20 cellular contexts compared by ENCODE assay signal in the genomic region with DNA sequence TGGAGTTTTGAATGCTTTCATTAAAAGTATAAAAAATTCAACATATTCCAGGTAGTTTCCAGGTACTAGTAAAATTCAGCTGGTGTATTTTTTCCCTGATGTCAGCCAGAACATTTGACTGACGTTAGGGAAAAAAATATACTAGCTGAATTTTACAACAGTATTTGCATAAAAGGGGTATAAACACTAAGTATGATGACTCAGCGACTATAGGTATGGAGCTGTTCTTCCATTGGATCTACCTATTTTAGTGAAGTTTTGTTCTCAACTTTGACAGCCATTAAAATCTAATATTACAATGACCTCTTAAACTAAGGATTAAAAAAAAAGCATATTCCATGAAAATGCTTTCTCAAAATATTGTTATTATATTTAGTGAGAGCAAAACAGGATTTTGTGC.
A peak's percentile ranks its signal among the peaks of the same experiment; 100 is the strongest.
DNase-seq lines count a peak whose midpoint lies in the region; ATAC-seq, FAIRE-seq and TF ChIP-seq lines count a peak whose summit lies in the region.
"Had no signal": no experiment of that assay in that cellular context is flagged by ENCODE, and none has a peak within 500 bp of the region (broad histone marks: within the 10 kb centered on the region; RNA-seq: fewer than 3 reads in every experiment).

No MANE protein-coding gene starts in this region.

- no peak overlapping the region for H4K8ac ChIP-seq in H1 (ENCODE audit: extremely low read depth, insufficient read depth, low read length)

- H4K91ac ChIP-seq in H1 (replicated peaks; ENCODE audit: insufficient read length, low read length): no peak overlapping the region

- H3K79me1 ChIP-seq in H1 (ENCODE audit: low read depth, low read length): no peaks in the 10 kb centered on the region

- H4K20me1 ChIP-seq in HepG2 (ENCODE audit: insufficient read depth, low read length) (no peaks in the 10 kb centered on the region), H1 (replicated peaks in 1 of 2; ENCODE audit: control insufficient read depth in 1 of 2, insufficient read depth in 2 of 2, low read length in 2 of 2) (no peaks in the 10 kb centered on the region)
- H4K20me1 ChIP-seq: BLaER1 had no signal

- no peak overlapping the region for H3K9ac ChIP-seq in HepG2 (ENCODE audit: insufficient read depth, low read depth, low read length)
- no peak overlapping the region for H3K9ac ChIP-seq in H1 (replicated peaks in 1 of 4; ENCODE audit: extremely low read depth in 1 of 4, low read depth in 3 of 4, low read length in 3 of 4)
- H3K9ac ChIP-seq: BLaER1 had no signal

- H3K4me1 ChIP-seq in HepG2 (ENCODE audit: insufficient read depth, low read length): no peaks in the 10 kb centered on the region
- no peaks in the 10 kb centered on the region for H3K4me1 ChIP-seq in right lobe of liver
- H3K4me1 ChIP-seq in H1 (replicated peaks in 1 of 4; ENCODE audit: control insufficient read depth in 3 of 4, insufficient read depth in 4 of 4, low read length in 3 of 4): no peaks in the 10 kb centered on the region
- H3K4me1 ChIP-seq: BE2C, BLaER1 had no signal

- H3K23ac ChIP-seq in H1 (ENCODE audit: insufficient read length): no peak overlapping the region

- no peaks in the 10 kb centered on the region for H3K23me2 ChIP-seq in H1 (ENCODE audit: low read depth, low read length)

- H2BK20ac ChIP-seq in H1 (ENCODE audit: low read length): no peak overlapping the region

- BruUV-seq in HepG2 (replicated peaks; lab: Mats Ljungman, UMichigan): no TSS peak

- POLR2A ChIA-PET in HepG2 (lab: Yijun Ruan, JAX): no interaction called here
- POLR2A ChIA-PET in H1 (lab: Charles Lee; ENCODE audit: partially characterized antibody): no interaction called here

- H3K4me2 ChIP-seq in HepG2 (ENCODE audit: low read depth, low read length) (no peak overlapping the region), H1 (ENCODE audit: insufficient read depth in 1 of 2, low read depth in 2 of 2, low read length in 2 of 2) (no peak overlapping the region)
- H3K4me2 ChIP-seq: BLaER1 had no signal

- intact Hi-C loops in HepG2 (cut with micrococcal nuclease; ENCODE audit: unreplicated experiment) (no loop called here), right lobe of liver (cut with DNase I) (no loop called here)

- in situ Hi-C loops in HepG2 (cut with HindIII; ENCODE audit: extremely low pct_ligation_motif_present, low pct_unique_long_range_greater_than_20kb): no loop called here

- no peak for DNase-seq in HepG2 (ENCODE audit: low spot score)
- DNase-seq in right lobe of liver: no peak
- DNase-seq in NCI-H526 treated with DMSO at 0.1 percent for 48 hours (lab: John Stamatoyannopoulos, UW): peak; percentile 14
- DNase-seq in H1 (ENCODE audit: low read depth in 1 of 2, low spot score in 2 of 2): no peak
- no peak for DNase-seq in DMS 273 treated with DMSO at 0.1 percent for 48 hours (lab: John Stamatoyannopoulos, UW)
- DNase-seq in NCI-H1105 (lab: John Stamatoyannopoulos, UW): no peak
- DNase-seq: ACHN; BE2C; C1 segment of cervical spinal cord; CD4-positive, alpha-beta memory T cell; CD4-positive, CD25-positive, alpha-beta regulatory T cell; CD8-positive, alpha-beta memory T cell; COR-L47; DMS79 treated with DMSO at 0.1 percent for 48 hours; GF-D8 had no signal

- H3K4ac ChIP-seq in H1 (replicated peaks; ENCODE audit: insufficient read length, low read depth, low read length): no peak overlapping the region

- TF ChIP-seq RAD21 in HepG2 (CRISPR knock-in tag; IDR thresholded peaks at IDR 0.05) (no peak), H1 (IDR thresholded peaks at IDR 0.05 in 1 of 2, conservative IDR thresholded peaks at IDR 0.05 in 1 of 2; ENCODE audit: low read depth in 2 of 2, low read length in 2 of 2) (no peak)

- no peak overlapping the region for H2BK12ac ChIP-seq in H1 (ENCODE audit: low read depth, low read length)

- WGBS in HepG2 (ENCODE audit: low lambda C conversion rate): 3% methylated on average over 2 of the region's 2 CpGs
- 62% methylated on average over 2 of the region's 2 CpGs for WGBS in right lobe of liver (ENCODE audit: insufficient coverage, low coverage, low lambda C conversion rate, missing lambda C conversion rate)
- WGBS in H1 (ENCODE audit: extremely low coverage in 1 of 2, insufficient coverage in 1 of 2, insufficient read length in 1 of 2, insufficient replicate concordance in 2 of 2, low coverage in 1 of 2, low lambda C conversion rate in 2 of 2, missing lambda C conversion rate in 1 of 2), 2 experiments: 92% methylated on average over 2 of the region's 2 CpGs; no CpG with 5 or more reads in 1 of the 2 experiments

- H3K9me3 ChIP-seq in HepG2 (ENCODE audit: low read length): no peaks in the 10 kb centered on the region
- no peaks in the 10 kb centered on the region for H3K9me3 ChIP-seq in right lobe of liver
- no peaks in the 10 kb centered on the region for H3K9me3 ChIP-seq in H1 (ENCODE audit: insufficient read depth in 2 of 2, low read depth in 1 of 2, low read length in 1 of 2)
- H3K9me3 ChIP-seq: BE2C, BLaER1 had no signal

- H3K36me3 ChIP-seq in HepG2 (replicated peaks in 1 of 2; ENCODE audit: control insufficient read depth in 1 of 2, insufficient read depth in 2 of 2, low read length in 2 of 2) (no peaks in the 10 kb centered on the region), right lobe of liver (no peaks in the 10 kb centered on the region), H1 (ENCODE audit: control insufficient read depth in 2 of 4, insufficient read depth in 4 of 4, low read length in 3 of 4) (no peaks in the 10 kb centered on the region)
- H3K36me3 ChIP-seq: BE2C, BLaER1 had no signal

- H3K79me2 ChIP-seq in HepG2 (ENCODE audit: insufficient read depth, low read length): no peaks in the 10 kb centered on the region
- H3K79me2 ChIP-seq in H1 (ENCODE audit: control insufficient read depth in 1 of 2, insufficient read depth in 2 of 2, low read length in 2 of 2): no peaks in the 10 kb centered on the region

- no peak overlapping the region for H3K18ac ChIP-seq in H1 (ENCODE audit: extremely low read depth, low read length)

- no peaks in the 10 kb centered on the region for H3K27me3 ChIP-seq in HepG2 (ENCODE audit: control insufficient read depth in 1 of 2, insufficient read depth in 2 of 2, low read length in 2 of 2)
- H3K27me3 ChIP-seq in right lobe of liver: no peaks in the 10 kb centered on the region
- no peaks in the 10 kb centered on the region for H3K27me3 ChIP-seq in H1 (replicated peaks in 1 of 4; ENCODE audit: control insufficient read depth in 3 of 4, extremely low read depth in 1 of 4, insufficient read depth in 3 of 4, low read length in 3 of 4)
- H3K27me3 ChIP-seq: BE2C, BLaER1 had no signal

- CTCF ChIA-PET in HepG2 (lab: Yijun Ruan, JAX; ENCODE audit: low intra/inter-chr PET ratio, low total read pairs): no interaction called here
- CTCF ChIA-PET in H1 (lab: Charles Lee; ENCODE audit: partially characterized antibody): no interaction called here

- TF ChIP-seq CTCF in HepG2 (CRISPR knock-in tag; IDR thresholded peaks at IDR 0.05) (no peak), right lobe of liver (IDR thresholded peaks at IDR 0.05) (no peak), H1 (IDR thresholded peaks at IDR 0.05; ENCODE audit: control extremely low read depth in 1 of 3, insufficient read depth in 1 of 3, low read depth in 1 of 3, low read length in 3 of 3) (no peak)

- H3K14ac ChIP-seq in H1 (ENCODE audit: insufficient read length): no peak overlapping the region

- H2BK5ac ChIP-seq in H1 (ENCODE audit: low read depth, low read length): no peak overlapping the region

- TF ChIP-seq EP300 in HepG2 (IDR thresholded peaks at IDR 0.05; ENCODE audit: low read depth in 2 of 2, low read length in 2 of 2) (no peak), HepG2 (CRISPR knock-in tag; IDR thresholded peaks at IDR 0.05; ENCODE audit: borderline replicate concordance) (no peak), H1 (IDR thresholded peaks at IDR 0.05; ENCODE audit: borderline replicate concordance in 1 of 2, low read depth in 2 of 2, low read length in 2 of 2) (no peak)

- H2BK120ac ChIP-seq in H1 (replicated peaks; ENCODE audit: low read depth, low read length): no peak overlapping the region

- ATAC-seq in HepG2 (no peak), right lobe of liver (no peak)

- FAIRE-seq in HepG2 (lab: Jason Lieb, UNC) (no peak), H1 (lab: Jason Lieb, UNC) (no peak)
- FAIRE-seq: G401.6, GM12891, GM19239 had no signal

- no peak overlapping the region for H2AFZ ChIP-seq in HepG2 (ENCODE audit: low read length)
- H2AFZ ChIP-seq in H1 (ENCODE audit: low read length): no peak overlapping the region

- H4K5ac ChIP-seq in H1 (ENCODE audit: insufficient read length, low read depth, low read length): no peak overlapping the region

- no peak overlapping the region for H3K27ac ChIP-seq in HepG2 (ENCODE audit: extremely low read length, insufficient read depth, low read length)
- H3K27ac ChIP-seq in right lobe of liver: no peak overlapping the region
- no peak overlapping the region for H3K27ac ChIP-seq in H1 (ENCODE audit: low read depth, low read length)
- H3K27ac ChIP-seq: 22Rv1, BLaER1 had no signal

- no peak overlapping the region for H2AK5ac ChIP-seq in H1 (ENCODE audit: low read depth, low read length)

- H3K56ac ChIP-seq in H1 (replicated peaks; ENCODE audit: insufficient read length, low read depth, low read length): no peak overlapping the region

- H3K4me3 ChIP-seq in HepG2 (replicated peaks in 1 of 3; ENCODE audit: insufficient read depth in 1 of 3, low read depth in 2 of 3, low read length in 3 of 3) (no peak overlapping the region), right lobe of liver (no peak overlapping the region), H1 (ENCODE audit: extremely low read depth in 1 of 4, insufficient read depth in 2 of 4, low read depth in 3 of 4, low read length in 4 of 4) (no peak overlapping the region)
- H3K4me3 ChIP-seq: BLaER1 had no signal

- no peak for TF ChIP-seq POLR2A in HepG2 (IDR thresholded peaks at IDR 0.05; ENCODE audit: insufficient read depth in 1 of 2, low read depth in 2 of 2, low read length in 2 of 2)
- no peak for TF ChIP-seq POLR2A in right lobe of liver (IDR thresholded peaks at IDR 0.05)
- no peak for TF ChIP-seq POLR2A in H1 (IDR thresholded peaks at IDR 0.05; ENCODE audit: control extremely low read depth in 1 of 2, low read depth in 2 of 2, low read length in 2 of 2)

- no peak overlapping the region for H2BK15ac ChIP-seq in H1 (ENCODE audit: low read length)

TF ChIP-seq in HepG2, 621 proteins besides CTCF, POLR2A, EP300 and RAD21 (continues in another document):
- TF ChIP-seq SP5 (CRISPR knock-in tag; IDR thresholded peaks at IDR 0.05; ENCODE audit: borderline replicate concordance, low read depth): no peak
- TF ChIP-seq MAFF (IDR thresholded peaks at IDR 0.05; ENCODE audit: low read depth, low read length): peak; percentile 66
- no peak for TF ChIP-seq FOXJ3 (CRISPR knock-in tag; IDR thresholded peaks at IDR 0.05; ENCODE audit: borderline replicate concordance)

TF ChIP-seq in H1, 55 proteins besides CTCF, POLR2A, EP300 and RAD21:
- peak; percentile 29; the same call in 1 of the 2 replicates for TF ChIP-seq MAFK (IDR thresholded peaks at IDR 0.05; ENCODE audit: low read depth, low read length)
- TF ChIP-seq SIRT6 (IDR thresholded peaks at IDR 0.05; ENCODE audit: low read length): no peak

Comparison
In these comparisons a context has a peak if more than half of its experiments do, and no peak if none do; other contexts are left out.
1. Of the 41 proteins assayed by ChIP-seq in both HepG2 and H1: peak only in HepG2: none; only in H1: none; in both: MAFK; in neither: 40.